ENCODE assay signal across 13 cellular contexts in the genomic region with DNA sequence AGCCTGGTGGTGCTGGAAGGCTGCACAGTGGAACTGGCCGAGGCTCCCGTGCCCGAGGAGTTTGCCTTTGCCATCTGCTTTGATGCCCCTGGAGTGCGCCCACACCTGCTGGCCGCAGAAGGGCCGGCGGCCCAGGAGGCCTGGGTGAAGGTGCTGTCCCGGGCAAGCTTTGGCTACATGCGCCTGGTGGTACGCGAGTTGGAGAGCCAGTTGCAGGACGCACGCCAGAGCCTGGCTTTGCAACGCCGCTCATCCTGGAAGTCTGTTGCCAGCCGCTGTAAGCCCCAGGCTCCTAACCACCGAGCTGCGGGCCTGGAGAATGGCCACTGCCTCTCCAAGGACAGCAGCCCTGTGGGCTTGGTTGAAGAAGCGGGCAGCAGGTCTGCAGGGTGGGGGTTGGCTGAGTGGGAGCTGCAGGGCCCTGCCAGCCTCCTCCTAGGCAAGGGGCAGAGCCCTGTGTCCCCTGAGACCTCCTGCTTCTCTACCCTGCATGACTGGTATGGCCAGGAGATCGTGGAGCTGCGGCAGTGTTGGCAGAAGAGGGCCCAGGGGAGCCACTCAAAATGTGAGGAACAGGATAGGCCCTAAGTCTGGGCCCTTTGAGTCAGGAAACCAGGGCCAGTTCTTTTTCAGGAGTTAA. TPM values are rescaled to one million over a fixed set of nuclear protein-coding genes. Genes with fewer than 3 reads are reported as not detected.
A peak's percentile ranks its signal among the peaks of the same experiment; 100 is the strongest.
DNase-seq lines count a peak whose midpoint lies in the region; ATAC-seq and TF ChIP-seq lines count a peak whose summit lies in the region.
"Had no signal": no experiment of that assay in that cellular context is flagged by ENCODE, and none has a peak within 500 bp of the region (broad histone marks: within the 10 kb centered on the region; RNA-seq: fewer than 3 reads in every experiment).

No MANE protein-coding gene starts in this region.

- WGBS in right cardiac atrium = 88% methylated on average over 21 of the region's 21 CpGs
- 98% methylated on average over 21 of the region's 21 CpGs for WGBS in smooth muscle cell (ENCODE audit: low lambda C conversion rate)

- no peaks in the 10 kb centered on the region for H3K9me3 Mint-ChIP-seq in CD8-positive, alpha-beta memory T cell
- no peaks in the 10 kb centered on the region for H3K9me3 Mint-ChIP-seq in activated CD8-positive, alpha-beta T cell treated with anti-CD3 and anti-CD28 coated beads for 36 hours

- peaks cover 15% of the 10 kb centered on the region for H3K79me2 ChIP-seq in smooth muscle cell (ENCODE audit: low read depth)

- DNase-seq in CD8-positive, alpha-beta memory T cell = no peak
- DNase-seq in activated CD8-positive, alpha-beta T cell treated with anti-CD3 and anti-CD28 coated beads for 36 hours = no peak
- DNase-seq in right cardiac atrium (peak in 2 of 3 donors; percentile 61 to 63), smooth muscle cell (lab: John Stamatoyannopoulos, UW; ENCODE audit: unreplicated experiment) (no peak), DMS79 treated with DMSO at 0.1 percent for 48 hours (lab: John Stamatoyannopoulos, UW) (no peak)
- DNase-seq in activated CD4-positive, alpha-beta T cell treated with anti-CD3 and anti-CD28 coated beads, Interleukin-2, amount 50 U/mL, for 1 hour = no peak
- DNase-seq: activated gamma-delta T cell; DND-41; NCI-H2081; small intestine; stimulated activated CD8-positive, alpha-beta memory T cell treated with anti-CD3 and anti-CD28 coated beads, Interleukin-4, amount 100 ng/mL, for 48 hours had no signal

- H3K9me3 ChIP-seq in CD8-positive, alpha-beta memory T cell (ENCODE audit: low read length) = no peaks in the 10 kb centered on the region
- H3K9me3 ChIP-seq in right cardiac atrium (ENCODE audit: control insufficient read depth, low read length) = no peaks in the 10 kb centered on the region
- no peaks in the 10 kb centered on the region for H3K9me3 ChIP-seq in smooth muscle cell (replicated peaks; ENCODE audit: low read depth)

- POLR2A ChIA-PET in CD8-positive, alpha-beta memory T cell (lab: Charles Lee) = interaction anchor here (2.9 kb wide), 1 partner anchor 7 kb away, joined by 19 read pairs; a partner anchor contains a TSS
- POLR2A ChIA-PET in activated CD8-positive, alpha-beta T cell treated with anti-CD3 and anti-CD28 coated beads for 36 hours (lab: Charles Lee) = interaction anchor here (0.9 to 9.6 kb wide), 3 partner anchors 12 to 47 kb away, joined by 3 to 118 read pairs (median 3); a partner anchor contains a TSS

- no peak overlapping the region for H3K9ac ChIP-seq in smooth muscle cell (ENCODE audit: low read depth)

- no peak overlapping the region for H3K27ac ChIP-seq in CD8-positive, alpha-beta memory T cell (ENCODE audit: low read depth, low read length)
- H3K27ac ChIP-seq in right cardiac atrium (ENCODE audit: low read length) (no peak overlapping the region), smooth muscle cell (ENCODE audit: low read depth) (peak overlapping the region; percentile 98)

- no peak for ATAC-seq in activated CD8-positive, alpha-beta T cell treated with anti-CD3 and anti-CD28 coated beads for 36 hours
- no peak for ATAC-seq in right cardiac atrium
- ATAC-seq in GM19328 (IDR thresholded peaks at IDR 0.05; ENCODE audit: unreplicated experiment) = no peak
- ATAC-seq in GM21423 (IDR thresholded peaks at IDR 0.05; ENCODE audit: unreplicated experiment) = no peak

- TF ChIP-seq CTCF in activated CD8-positive, alpha-beta T cell treated with anti-CD3 and anti-CD28 coated beads for 36 hours (IDR thresholded peaks at IDR 0.05) = no peak
- no peak for TF ChIP-seq CTCF in smooth muscle cell (IDR thresholded peaks at IDR 0.05; ENCODE audit: borderline replicate concordance, insufficient read depth, poor library complexity, severe bottlenecking)

- CTCF ChIA-PET in CD8-positive, alpha-beta memory T cell (lab: Charles Lee) = interaction anchor here (2.2 to 4.7 kb wide), 2 partner anchors 8 to 13 kb away, joined by 9 to 41 read pairs; a partner anchor contains a TSS
- CTCF ChIA-PET in activated CD8-positive, alpha-beta T cell treated with anti-CD3 and anti-CD28 coated beads for 36 hours (lab: Charles Lee) = interaction anchor here (1.9 kb wide), 1 partner anchor 367 kb away, joined by 7 read pairs; no protein-coding TSS in a partner anchor

- peak overlapping the region in 1 of 7 donors; percentile 82 for H3K4me3 Mint-ChIP-seq in CD8-positive, alpha-beta memory T cell
- H3K4me3 Mint-ChIP-seq in activated CD8-positive, alpha-beta T cell treated with anti-CD3 and anti-CD28 coated beads for 36 hours = no peak overlapping the region

- H3K27me3 Mint-ChIP-seq in CD8-positive, alpha-beta memory T cell = no peaks in the 10 kb centered on the region
- no peaks in the 10 kb centered on the region for H3K27me3 Mint-ChIP-seq in activated CD8-positive, alpha-beta T cell treated with anti-CD3 and anti-CD28 coated beads for 36 hours

- intact Hi-C loops in activated CD8-positive, alpha-beta T cell treated with anti-CD3 and anti-CD28 coated beads for 36 hours (cut with micrococcal nuclease) = loop anchor here (10.0 kb wide), 1 partner anchor 133 kb away; a partner anchor contains a TSS
- intact Hi-C loops in right cardiac atrium (cut with DNase I) = no loop called here

- no peaks in the 10 kb centered on the region for H4K20me1 ChIP-seq in smooth muscle cell (ENCODE audit: low read depth)

- peaks cover 34 to 63% (median 41%) of the 10 kb centered on the region in 3 donors for H3K4me1 Mint-ChIP-seq in CD8-positive, alpha-beta memory T cell
- peaks cover 24% of the 10 kb centered on the region for H3K4me1 Mint-ChIP-seq in activated CD8-positive, alpha-beta T cell treated with anti-CD3 and anti-CD28 coated beads for 36 hours (ENCODE audit: low read depth)

- H3K36me3 Mint-ChIP-seq in CD8-positive, alpha-beta memory T cell = peaks cover 2 to 23% (median 3%) of the 10 kb centered on the region in 3 donors
- H3K36me3 Mint-ChIP-seq in activated CD8-positive, alpha-beta T cell treated with anti-CD3 and anti-CD28 coated beads for 36 hours (ENCODE audit: low read depth) = peaks cover 10% of the 10 kb centered on the region

- peaks cover 3% of the 10 kb centered on the region for H3K36me3 ChIP-seq in CD8-positive, alpha-beta memory T cell (ENCODE audit: insufficient read depth, low read length)
- H3K36me3 ChIP-seq in smooth muscle cell (ENCODE audit: low read depth) = no peaks in the 10 kb centered on the region

- H3K27ac Mint-ChIP-seq in CD8-positive, alpha-beta memory T cell = peak overlapping the region in 7 of 8 donors; percentile 23 to 99 (median 79)
- peak overlapping the region; percentile 95 for H3K27ac Mint-ChIP-seq in activated CD8-positive, alpha-beta T cell treated with anti-CD3 and anti-CD28 coated beads for 36 hours

- H3K4me3 ChIP-seq in CD8-positive, alpha-beta memory T cell (ENCODE audit: low read length) = no peak overlapping the region
- no peak overlapping the region for H3K4me3 ChIP-seq in right cardiac atrium (ENCODE audit: low read length)
- H3K4me3 ChIP-seq in smooth muscle cell = no peak overlapping the region

- H3K4me2 ChIP-seq in smooth muscle cell = no peak overlapping the region

- peaks cover 15% of the 10 kb centered on the region for H3F3A ChIP-seq in smooth muscle cell (ENCODE audit: low read depth)

- no peak overlapping the region for H2AFZ ChIP-seq in smooth muscle cell (ENCODE audit: low read depth)

- H3K27me3 ChIP-seq in CD8-positive, alpha-beta memory T cell (ENCODE audit: insufficient read depth, low read length, poor library complexity, severe bottlenecking) = no peaks in the 10 kb centered on the region
- H3K27me3 ChIP-seq in right cardiac atrium (ENCODE audit: control insufficient read depth, insufficient read depth) = no peaks in the 10 kb centered on the region
- H3K27me3 ChIP-seq in smooth muscle cell (ENCODE audit: low read depth) = no peaks in the 10 kb centered on the region

- H3K4me1 ChIP-seq in CD8-positive, alpha-beta memory T cell (ENCODE audit: insufficient read depth, low read length) = peaks cover 24% of the 10 kb centered on the region
- H3K4me1 ChIP-seq in right cardiac atrium (ENCODE audit: control insufficient read depth, insufficient read depth, low read length) (peaks cover 9% of the 10 kb centered on the region), smooth muscle cell (ENCODE audit: low read depth) (peaks cover 12% of the 10 kb centered on the region)

RNA-seq across cellular contexts. Expression of a gene that starts 1.9 kb away (rescaled TPM):
- 10 to 100 TPM; 67.9 to 74.5 TPM for total RNA-seq in CD8-positive, alpha-beta memory T cell
- polyA plus RNA-seq in CD8-positive, alpha-beta memory T cell = 160 TPM
- 10 to 100 TPM; 51.7 to 61.2 TPM for total RNA-seq in activated CD8-positive, alpha-beta T cell treated with anti-CD3 and anti-CD28 coated beads for 36 hours
- 100 to 1,000 TPM; 124 to 190 (median 153) TPM for total RNA-seq in right cardiac atrium
- 188 TPM for polyA plus RNA-seq in right cardiac atrium
- total RNA-seq in smooth muscle cell = 4.4 and 6.5 TPM in 2 replicates
- 57.9 and 78.0 TPM in 2 replicates for polyA plus RNA-seq in smooth muscle cell

RNA-seq across cellular contexts. Expression of a gene that starts 3.6 kb away (rescaled TPM):
- total RNA-seq in CD8-positive, alpha-beta memory T cell = 1 to 10 TPM; 3.1 TPM
- polyA plus RNA-seq in CD8-positive, alpha-beta memory T cell = 0.67 TPM
- total RNA-seq in activated CD8-positive, alpha-beta T cell treated with anti-CD3 and anti-CD28 coated beads for 36 hours = 1 to 10 TPM in 1 of 2 experiments, under 1 TPM in 1; 0.97 to 1.3 TPM
- total RNA-seq in right cardiac atrium (10 to 100 TPM in 1 of 4 donors, 1 to 10 TPM in 3; 7.4 to 11.5 (median 7.9) TPM), smooth muscle cell (6.7 and 10.8 TPM in 2 replicates)
- polyA plus RNA-seq in right cardiac atrium (6.4 TPM), smooth muscle cell (12.1 and 15.9 TPM in 2 replicates)

RNA-seq across cellular contexts. Expression of a gene that starts 7.0 kb away (rescaled TPM):
- total RNA-seq in CD8-positive, alpha-beta memory T cell = 10 to 100 TPM; 20.3 to 21.2 TPM
- 19.0 TPM for polyA plus RNA-seq in CD8-positive, alpha-beta memory T cell
- total RNA-seq in activated CD8-positive, alpha-beta T cell treated with anti-CD3 and anti-CD28 coated beads for 36 hours = 1 to 10 TPM; 9.3 to 9.4 TPM
- total RNA-seq in right cardiac atrium = 10 to 100 TPM; 14.6 to 16.3 (median 15.4) TPM
- polyA plus RNA-seq in right cardiac atrium = 9.4 TPM
- 33.8 and 35.0 TPM in 2 replicates for total RNA-seq in smooth muscle cell
- polyA plus RNA-seq in smooth muscle cell = 35.6 and 36.1 TPM in 2 replicates

RNA-seq across cellular contexts. Expression of a gene that starts 13.0 kb away (rescaled TPM):
- 100 to 1,000 TPM; 106 to 126 TPM for total RNA-seq in CD8-positive, alpha-beta memory T cell
- polyA plus RNA-seq in CD8-positive, alpha-beta memory T cell = 140 TPM
- total RNA-seq in activated CD8-positive, alpha-beta T cell treated with anti-CD3 and anti-CD28 coated beads for 36 hours = 10 to 100 TPM; 92.8 to 93.8 TPM
- total RNA-seq in right cardiac atrium (100 to 1,000 TPM; 212 to 255 (median 231) TPM), smooth muscle cell (103 and 114 TPM in 2 replicates)
- polyA plus RNA-seq in right cardiac atrium (467 TPM), smooth muscle cell (264 and 284 TPM in 2 replicates)

RNA-seq across cellular contexts. Expression of a gene that starts 53.0 kb away (rescaled TPM):
- total RNA-seq in CD8-positive, alpha-beta memory T cell = 1 to 10 TPM; 1.8 to 2.2 TPM
- polyA plus RNA-seq in CD8-positive, alpha-beta memory T cell = 0.26 TPM
- total RNA-seq in activated CD8-positive, alpha-beta T cell treated with anti-CD3 and anti-CD28 coated beads for 36 hours = 1 to 10 TPM; 1.5 to 2.0 TPM
- total RNA-seq in right cardiac atrium (under 1 TPM; 0.19 to 0.29 (median 0.23) TPM), smooth muscle cell (0.63 and 0.99 TPM in 2 replicates)
- polyA plus RNA-seq in right cardiac atrium (0.29 TPM), smooth muscle cell (0.41 and 0.70 TPM in 2 replicates)

Comparison
In these comparisons a context has a peak if more than half of its experiments do, and no peak if none do; other contexts are left out.
1. DNase-seq: peak in right cardiac atrium (2 of 3); none in CD8-positive, alpha-beta memory T cell (0 of 5), activated CD8-positive, alpha-beta T cell treated with anti-CD3 and anti-CD28 coated beads for 36 hours (single experiment), smooth muscle cell (single experiment), DMS79 treated with DMSO at 0.1 percent for 48 hours (single experiment) and activated CD4-positive, alpha-beta T cell treated with anti-CD3 and anti-CD28 coated beads, Interleukin-2, amount 50 U/mL, for 1 hour (single experiment).